ENCODE assay signal across 11 cellular contexts in the genomic region with DNA sequence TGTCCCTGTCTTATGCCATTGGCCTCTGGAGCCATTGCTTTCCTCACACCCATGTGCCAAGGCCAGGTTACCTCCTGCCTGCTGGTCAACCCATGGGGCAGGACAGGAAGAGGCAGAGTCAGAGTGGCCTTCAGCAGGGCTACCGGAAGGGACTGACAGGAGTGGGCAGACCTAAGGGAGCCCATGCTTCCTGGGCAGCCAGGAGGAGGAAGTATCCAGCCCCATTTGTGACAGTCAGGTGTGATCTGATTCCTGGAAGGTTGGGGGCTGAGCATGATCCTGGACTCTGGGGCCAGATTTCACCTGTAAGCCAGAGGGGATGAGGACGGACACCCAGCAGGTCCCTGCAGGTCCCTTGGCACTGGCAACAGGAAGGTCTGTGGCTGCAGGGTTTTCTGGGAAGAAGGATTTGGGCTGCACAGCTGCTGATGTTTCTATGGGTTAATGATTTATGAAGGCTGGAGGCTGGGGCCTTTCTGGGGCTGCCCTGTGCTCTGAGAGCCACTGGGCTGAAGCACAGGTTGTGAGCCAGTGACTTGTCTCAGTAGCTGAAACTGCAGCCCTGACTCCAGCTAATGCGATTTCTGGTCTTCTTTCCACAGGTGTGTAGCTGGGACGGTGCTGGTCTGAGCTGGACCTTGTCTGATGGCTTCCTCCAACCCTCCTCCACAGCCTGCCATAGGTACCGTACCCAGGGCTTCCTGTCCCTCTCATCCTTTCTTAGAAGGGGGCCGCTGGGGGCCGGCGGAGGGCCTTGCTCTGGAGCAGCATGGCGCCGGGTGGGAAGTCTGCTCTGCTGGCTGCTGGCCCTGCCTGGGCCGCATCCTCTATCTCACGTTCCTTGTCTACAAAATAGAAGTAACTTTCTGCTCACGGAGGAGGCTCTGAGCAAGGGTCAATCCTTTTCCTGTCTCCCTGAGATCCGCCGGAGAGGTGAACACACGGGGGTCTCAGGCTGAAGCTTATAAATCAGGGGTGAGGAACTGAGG. TPM values are rescaled to one million over a fixed set of nuclear protein-coding genes. Genes with fewer than 3 reads are reported as not detected.
A peak's percentile ranks its signal among the peaks of the same experiment; 100 is the strongest.
DNase-seq lines count a peak whose midpoint lies in the region; ATAC-seq and TF ChIP-seq lines count a peak whose summit lies in the region.
"Had no signal": no experiment of that assay in that cellular context is flagged by ENCODE, and none has a peak within 500 bp of the region (broad histone marks: within the 10 kb centered on the region; RNA-seq: fewer than 3 reads in every experiment).

No MANE protein-coding gene starts in this region.

- peak overlapping the region; percentile 0 for H3K56ac ChIP-seq in mesendoderm (ENCODE audit: low read length)

- H3K9me3 ChIP-seq in body of pancreas (no peaks in the 10 kb centered on the region), tibial nerve (no peaks in the 10 kb centered on the region)

- H3K79me2 ChIP-seq in mesendoderm (ENCODE audit: control insufficient read depth, insufficient read depth, low read length) = peaks cover 5% of the 10 kb centered on the region

- H4K8ac ChIP-seq in mesendoderm (ENCODE audit: low read depth, low read length) = no peak overlapping the region

- no peak overlapping the region for H4K5ac ChIP-seq in mesendoderm (ENCODE audit: low read length)

- TF ChIP-seq EP300 in tibial nerve (IDR thresholded peaks at IDR 0.05) = no peak

- peaks cover 68% of the 10 kb centered on the region for H3K4me1 ChIP-seq in body of pancreas
- peaks cover 8% of the 10 kb centered on the region for H3K4me1 ChIP-seq in mesendoderm (ENCODE audit: control insufficient read depth, low read depth, low read length)
- peaks cover 0 to 59% (median 14%) of the 10 kb centered on the region in 4 donors for H3K4me1 ChIP-seq in tibial nerve

- H3K36me3 ChIP-seq in body of pancreas (replicated peaks in 1 of 2; ENCODE audit: insufficient read depth in 1 of 2, low read depth in 2 of 2) = no peaks in the 10 kb centered on the region
- no peaks in the 10 kb centered on the region for H3K36me3 ChIP-seq in mesendoderm (ENCODE audit: control insufficient read depth, insufficient read depth, low read length)
- no peaks in the 10 kb centered on the region for H3K36me3 ChIP-seq in tibial nerve

- H3K27ac ChIP-seq in body of pancreas (peak overlapping the region; percentile 80 to 94 (median 88)), mesendoderm (ENCODE audit: low read depth, low read length) (no peak overlapping the region), tibial nerve (peak overlapping the region in 3 of 4 donors; percentile 66 to 96 (median 75))

- WGBS in body of pancreas, 2 donors = 9 to 18% methylated on average over 13 to 16 of the region's 16 CpGs
- no CpG with 5 or more reads among the region's 16 CpGs for WGBS in mesendoderm (ENCODE audit: extremely low coverage, insufficient coverage, low lambda C conversion rate)
- whole genome bisulfite sequencing in tibial nerve, 2 donors = 69 to 74% methylated on average over 16 of the region's 16 CpGs

- H3K79me1 ChIP-seq in mesendoderm (ENCODE audit: low read length) = peaks cover 6% of the 10 kb centered on the region

- no peak overlapping the region for H2AK5ac ChIP-seq in mesendoderm (ENCODE audit: low read length)

- H3K27me3 ChIP-seq in body of pancreas (no peaks in the 10 kb centered on the region), mesendoderm (ENCODE audit: insufficient read depth, low read length, poor library complexity) (no peaks in the 10 kb centered on the region), tibial nerve (no peaks in the 10 kb centered on the region)

- TF ChIP-seq CTCF in body of pancreas (IDR thresholded peaks at IDR 0.05) (peak in 3 of 7 experiments; percentile 23 to 33 (median 33)), tibial nerve (IDR thresholded peaks at IDR 0.05) (no peak)

- peak; percentile 14 for DNase-seq in NCI-H82 (lab: John Stamatoyannopoulos, UW)
- no peak for DNase-seq in NCI-H82 treated with DMSO at 0.1 percent for 48 hours (lab: John Stamatoyannopoulos, UW; ENCODE audit: unreplicated experiment)
- peak; percentile 82 to 93 (median 90) for DNase-seq in body of pancreas
- DNase-seq in mesendoderm = no peak
- no peak for DNase-seq in tibial nerve (ENCODE audit: low spot score in 2 of 2)
- DNase-seq in T-helper 2 cell = no peak
- no peak for DNase-seq in AG20443 (ENCODE audit: low spot score)
- no peak for DNase-seq in hippocampal formation (lab: John Stamatoyannopoulos, UW)
- DNase-seq: activated T-cell treated with anti-CD3 and anti-CD28 coated beads, Interleukin-2, amount 50 U/mL, for 4 hours; Right ventricle myocardium superior; trophoblast cell had no signal

- no peak overlapping the region for H3K18ac ChIP-seq in mesendoderm (ENCODE audit: low read length)

- no peak overlapping the region for H2BK120ac ChIP-seq in mesendoderm (ENCODE audit: low read depth, low read length)

- intact Hi-C loops in body of pancreas (cut with DNase I) = no loop called here

- H3K4me3 ChIP-seq in body of pancreas (peak overlapping the region in 1 of 2 donors; percentile 44), mesendoderm (ENCODE audit: low read length) (no peak overlapping the region), tibial nerve (peak overlapping the region in 1 of 4 donors; percentile 6)

- no peak overlapping the region for H2BK5ac ChIP-seq in mesendoderm (ENCODE audit: low read length)

- no peak overlapping the region for H2BK15ac ChIP-seq in mesendoderm (replicated peaks; ENCODE audit: low read depth)

- H3K23ac ChIP-seq in mesendoderm (ENCODE audit: low read length) = no peak overlapping the region

- no peak overlapping the region for H3K4ac ChIP-seq in mesendoderm (ENCODE audit: low read depth, low read length)

- H3K9ac ChIP-seq in mesendoderm (ENCODE audit: low read length) = peak overlapping the region; percentile 1

- peak; percentile 69 to 92 (median 88) for TF ChIP-seq POLR2A in body of pancreas (IDR thresholded peaks at IDR 0.05)
- no peak for TF ChIP-seq POLR2A in tibial nerve (IDR thresholded peaks at IDR 0.05)

- H3K4me2 ChIP-seq in mesendoderm (ENCODE audit: low read length) = no peak overlapping the region

- peak; percentile 91 for ATAC-seq in body of pancreas
- ATAC-seq: activated T-cell treated with anti-CD3 and anti-CD28 coated beads, Interleukin-2, amount 50 U/mL, for 4 hours had no signal

RNA-seq across cellular contexts. Expression of a gene that starts 40.7 kb away (rescaled TPM):
- total RNA-seq in body of pancreas = 10 to 100 TPM; 81.4 to 93.1 TPM
- polyA plus RNA-seq in mesendoderm (2013, experiment 1 of 2) = 7.9 TPM
- polyA plus RNA-seq in mesendoderm (2013, experiment 2 of 2) = 7.7 TPM
- 10 to 100 TPM; 38.5 to 73.8 (median 41.7) TPM for total RNA-seq in tibial nerve

Comparison
In these comparisons a context has a peak if more than half of its experiments do, and no peak if none do; other contexts are left out.
1. DNase-seq: peak in NCI-H82 (single experiment) and body of pancreas (4 of 4); none in NCI-H82 treated with DMSO at 0.1 percent for 48 hours (single experiment), mesendoderm (single experiment), tibial nerve (0 of 2), T-helper 2 cell (0 of 5), AG20443 (single experiment) and hippocampal formation (0 of 2).
2. POLR2A ChIP-seq: peak in body of pancreas (3 of 3); none in tibial nerve (0 of 2).